ENCODE assay signal across 8 cellular contexts in the genomic region with DNA sequence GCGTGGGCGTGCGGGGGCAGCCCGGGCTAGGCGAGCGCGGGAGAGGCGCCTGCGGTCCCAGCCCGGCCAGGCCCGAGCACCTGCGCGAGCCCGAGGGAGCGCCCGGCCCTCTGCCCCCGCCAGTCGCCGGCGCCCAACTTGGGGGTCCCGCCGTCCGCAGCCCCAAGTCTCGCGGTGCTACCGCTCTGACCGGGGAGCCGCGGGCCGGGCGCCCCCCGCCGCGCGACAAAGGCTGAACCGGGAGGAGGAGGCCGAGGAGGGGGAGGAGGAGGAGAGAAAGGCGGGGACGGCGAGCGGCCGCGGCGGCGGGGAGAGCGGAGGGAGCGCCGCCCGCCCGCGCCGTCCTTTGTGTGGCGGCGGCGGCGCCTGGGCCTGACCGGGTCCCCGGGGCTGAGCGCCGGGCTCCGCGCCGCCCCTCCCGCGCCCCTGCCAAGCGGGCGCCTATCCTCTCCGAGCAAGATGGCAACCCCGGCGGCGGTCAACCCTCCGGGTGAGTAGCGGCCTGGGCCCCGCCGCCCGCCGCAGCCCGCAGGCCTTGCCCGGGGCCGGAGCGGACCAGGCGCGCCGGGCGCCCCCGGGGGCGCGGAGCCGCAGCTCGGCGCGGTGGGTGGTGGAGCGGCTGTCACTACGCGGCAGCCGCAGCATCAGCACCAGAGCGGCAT. TPM values are rescaled to one million over a fixed set of nuclear protein-coding genes. Genes with fewer than 3 reads are reported as not detected.
A peak's percentile ranks its signal among the peaks of the same experiment; 100 is the strongest.
DNase-seq lines count a peak whose midpoint lies in the region; ATAC-seq and TF ChIP-seq lines count a peak whose summit lies in the region.

Gene ARNT2 (plus strand): TSS at position 326 of the 662 bp plus-strand sequence. CDS start 134 bp downstream, at position 460.

- H3K4me1 Mint-ChIP-seq in central memory CD8-positive, alpha-beta T cell: no peaks in the 10 kb centered on the region
- H3K4me1 Mint-ChIP-seq in natural killer cell: no peaks in the 10 kb centered on the region

- H3K27me3 ChIP-seq in left lung (peaks cover 6 to 81% of the 10 kb centered on the region in 2 donors), thoracic aorta (replicated peaks; ENCODE audit: insufficient read depth) (no peaks in the 10 kb centered on the region)

- peak within 1 kb of the TSS; percentile 8 for H3K4me3 Mint-ChIP-seq in central memory CD8-positive, alpha-beta T cell
- no peak within 1 kb of the TSS for H3K4me3 Mint-ChIP-seq in natural killer cell

- no peak within 1 kb of the TSS for H3K27ac ChIP-seq in left lung
- H3K27ac ChIP-seq in thoracic aorta: peak within 1 kb of the TSS; percentile 41 to 50

- no peaks in the 10 kb centered on the region for H3K9me3 ChIP-seq in left lung
- H3K9me3 ChIP-seq in thoracic aorta: no peaks in the 10 kb centered on the region

- peak; percentile 50 for DNase-seq in EH (ENCODE audit: low read depth)
- DNase-seq in NCI-H146 treated with DMSO at 0.1 percent for 48 hours (lab: John Stamatoyannopoulos, UW; ENCODE audit: unreplicated experiment): peak; percentile 10
- DNase-seq in central memory CD8-positive, alpha-beta T cell (ENCODE audit: low spot score in 2 of 2): no peak
- peak in 1 of 2 donors; percentile 80 for DNase-seq in left lung
- no peak for DNase-seq in thoracic aorta (ENCODE audit: low spot score)
- no peak for DNase-seq in natural killer cell
- no peak for DNase-seq in cerebellar nuclear complex (lab: John Stamatoyannopoulos, UW)

- peaks cover 80% of the 10 kb centered on the region for H3K27me3 Mint-ChIP-seq in central memory CD8-positive, alpha-beta T cell
- H3K27me3 Mint-ChIP-seq in natural killer cell (ENCODE audit: low read depth in 2 of 2): peaks cover 50 to 69% of the 10 kb centered on the region in 2 donors

- H3K4me3 ChIP-seq in left lung (peak within 1 kb of the TSS; percentile 38 to 41), thoracic aorta (peak within 1 kb of the TSS; percentile 76)

- intact Hi-C loops in left lung (cut with DNase I): no loop called here
- intact Hi-C loops in natural killer cell (cut with micrococcal nuclease): no loop called here

- no peaks in the 10 kb centered on the region for H3K36me3 ChIP-seq in left lung
- H3K36me3 ChIP-seq in thoracic aorta: no peaks in the 10 kb centered on the region

- H3K4me1 ChIP-seq in left lung (peaks cover 0 to 11% of the 10 kb centered on the region in 2 donors), thoracic aorta (ENCODE audit: control insufficient read depth in 1 of 2, low read depth in 2 of 2) (peaks cover 0 to 14% of the 10 kb centered on the region in 2 donors)

- H3K36me3 Mint-ChIP-seq in central memory CD8-positive, alpha-beta T cell (ENCODE audit: insufficient read depth): no peaks in the 10 kb centered on the region
- H3K36me3 Mint-ChIP-seq in natural killer cell: no peaks in the 10 kb centered on the region

- H3K27ac Mint-ChIP-seq in central memory CD8-positive, alpha-beta T cell (ENCODE audit: low read depth): no peak within 1 kb of the TSS
- no peak within 1 kb of the TSS for H3K27ac Mint-ChIP-seq in natural killer cell

- ATAC-seq in central memory CD8-positive, alpha-beta T cell (replicated peaks; ENCODE audit: extremely low read depth, poor library complexity, severe bottlenecking): no peak
- ATAC-seq in left lung (peak; percentile 78), thoracic aorta (ENCODE audit: insufficient number of reproducible peaks, low FRiP score, low read depth) (peak; percentile 21), GM21367 (IDR thresholded peaks at IDR 0.05; ENCODE audit: unreplicated experiment) (no peak), natural killer cell (no peak)

- TF ChIP-seq CTCF in left lung (IDR thresholded peaks at IDR 0.05): no peak
- no peak for TF ChIP-seq CTCF in thoracic aorta (IDR thresholded peaks at IDR 0.05)
- no peak for TF ChIP-seq CTCF in natural killer cell (IDR thresholded peaks at IDR 0.05)

- no peaks in the 10 kb centered on the region for H3K9me3 Mint-ChIP-seq in central memory CD8-positive, alpha-beta T cell
- no peaks in the 10 kb centered on the region for H3K9me3 Mint-ChIP-seq in natural killer cell

RNA-seq across cellular contexts. Expression of gene ARNT2, which starts in this region (rescaled TPM):
- 1 to 10 TPM; 9.7 to 9.9 TPM for total RNA-seq in left lung
- total RNA-seq in thoracic aorta: 10 to 100 TPM in 1 of 2 donors, 1 to 10 TPM in 1; 5.8 to 22.9 TPM
- total RNA-seq in natural killer cell: not detected

Comparison
In these comparisons a context has a peak if more than half of its experiments do, and no peak if none do; other contexts are left out.
1. RNA of gene ARNT2 (total RNA-seq): 5.8 to 22.9 TPM in thoracic aorta and 9.7 to 9.9 TPM in left lung; not detected in natural killer cell; every median in the first group is over 4 times any median in the second.
2. DNase-seq: peak in EH (single experiment) and NCI-H146 treated with DMSO at 0.1 percent for 48 hours (single experiment); none in central memory CD8-positive, alpha-beta T cell (0 of 2), thoracic aorta (single experiment), natural killer cell (single experiment) and cerebellar nuclear complex (0 of 2).
3. ATAC-seq: peak in left lung (single experiment) and thoracic aorta (single experiment); none in central memory CD8-positive, alpha-beta T cell (single experiment), GM21367 (single experiment) and natural killer cell (0 of 3).
4. H3K27ac ChIP-seq: peak in thoracic aorta (2 of 2); none in left lung (0 of 2).